In the genomic region with DNA sequence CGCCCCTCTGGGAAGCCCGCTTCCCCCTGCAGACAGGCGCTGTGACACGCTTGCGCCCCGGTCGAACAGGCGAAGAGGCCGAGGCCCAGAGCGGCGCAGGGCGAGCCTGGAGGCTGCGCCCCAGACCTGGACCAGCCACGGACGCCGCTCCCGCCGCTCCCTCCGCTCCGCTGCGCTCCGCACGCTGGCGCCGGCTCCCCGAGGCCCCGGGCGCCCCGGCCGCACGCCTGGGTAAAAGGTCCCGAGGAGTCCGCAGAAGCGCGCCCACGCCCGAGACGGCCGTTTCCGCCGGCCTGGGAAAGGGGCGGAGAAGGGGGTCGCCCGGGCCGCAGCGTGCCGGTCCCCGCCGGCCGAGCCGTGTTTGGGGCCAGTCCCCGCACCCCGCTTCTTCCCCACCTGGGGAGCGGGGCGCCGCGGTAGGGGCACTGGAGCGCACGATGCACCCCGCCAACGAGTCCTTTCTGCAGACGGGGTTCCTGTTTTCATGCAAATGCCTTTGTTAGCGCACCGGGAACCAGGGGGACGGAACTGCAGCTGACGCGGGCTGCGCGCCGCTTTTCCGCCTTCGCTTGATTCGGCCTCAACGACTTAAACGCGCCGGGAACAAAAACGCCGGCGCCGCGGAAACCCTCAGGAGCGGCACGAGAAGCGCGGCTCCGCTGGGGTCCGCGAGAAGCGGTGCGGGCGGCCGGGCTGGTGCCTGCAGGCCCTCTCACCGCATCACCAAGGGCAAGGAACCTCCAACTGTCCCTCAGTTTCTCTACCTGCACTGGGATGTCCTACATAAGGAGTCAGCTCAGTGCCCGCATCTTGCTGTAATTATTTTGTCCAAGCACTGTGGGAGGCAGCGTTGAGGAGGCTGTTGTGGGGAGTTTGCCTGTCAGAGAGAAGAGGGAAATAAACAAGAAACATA, we compare ENCODE assay signal across 8 cellular contexts.
DNase-seq lines count a peak whose midpoint lies in the region; ATAC-seq and TF ChIP-seq lines count a peak whose summit lies in the region.

No MANE protein-coding gene starts in this region.

- H3K27ac Mint-ChIP-seq in progenitor cell of endocrine pancreas, result no peak overlapping the region

- 0 to 19% (median 1%) methylated on average over 4 to 96 of the region's 96 CpGs for WGBS in adrenal gland, 4 donors

- H3K27me3 ChIP-seq in adrenal gland (no peaks in the 10 kb centered on the region), right atrium auricular region (no peaks in the 10 kb centered on the region)

- peak overlapping the region in 4 of 5 donors; percentile 42 to 81 (median 69) for H3K27ac ChIP-seq in adrenal gland
- H3K27ac ChIP-seq in right atrium auricular region, result peak overlapping the region; percentile 66 to 69

- peak overlapping the region in 2 of 4 donors; percentile 6 to 71 for H3K4me3 ChIP-seq in adrenal gland
- peak overlapping the region; percentile 49 to 70 for H3K4me3 ChIP-seq in right atrium auricular region

- H3K4me1 ChIP-seq in adrenal gland (replicated peaks in 1 of 2) (peaks cover 11 to 22% of the 10 kb centered on the region in 2 donors), right atrium auricular region (peaks cover 0 to 30% of the 10 kb centered on the region in 2 donors)

- peak; percentile 27 for DNase-seq in activated T-cell treated with anti-CD3 and anti-CD28 coated beads for 48 hours (ENCODE audit: low read depth)
- no peak for DNase-seq in activated T-cell treated with anti-CD3 and anti-CD28 coated beads for 4 hours
- peak; percentile 16 to 25 for DNase-seq in NCI-H1930 (lab: John Stamatoyannopoulos, UW)
- DNase-seq in adrenal gland, result peak; percentile 57 to 84 (median 71)
- peak; percentile 71 for DNase-seq in right atrium auricular region (ENCODE audit: low spot score)
- peak; percentile 37 for DNase-seq in progenitor cell of endocrine pancreas (ENCODE audit: low spot score, unreplicated experiment)
- no peak for DNase-seq in COR-L47 (lab: John Stamatoyannopoulos, UW)

- TF ChIP-seq CTCF in adrenal gland (IDR thresholded peaks at IDR 0.05) (no peak), right atrium auricular region (IDR thresholded peaks at IDR 0.05) (no peak), progenitor cell of endocrine pancreas (IDR thresholded peaks at IDR 0.05; ENCODE audit: unreplicated experiment) (no peak)

- H3K27me3 Mint-ChIP-seq in progenitor cell of endocrine pancreas, result peaks cover 64% of the 10 kb centered on the region

- no peaks in the 10 kb centered on the region for H3K36me3 Mint-ChIP-seq in progenitor cell of endocrine pancreas (ENCODE audit: insufficient read depth)

- no peaks in the 10 kb centered on the region for H3K9me3 Mint-ChIP-seq in progenitor cell of endocrine pancreas (ENCODE audit: low read depth)

- peak in 1 of 2 donors; percentile 58 for TF ChIP-seq POLR2A in adrenal gland (IDR thresholded peaks at IDR 0.05)

- H3K4me3 Mint-ChIP-seq in progenitor cell of endocrine pancreas (ENCODE audit: low read depth), result peak overlapping the region; percentile 81

- H3K9me3 ChIP-seq in adrenal gland (replicated peaks in 1 of 3) (no peaks in the 10 kb centered on the region), right atrium auricular region (no peaks in the 10 kb centered on the region)

- intact Hi-C loops in adrenal gland (cut with DNase I), result loop anchor here (5.0 to 10.0 kb wide), 3 partner anchors 84 to 141 kb away; no protein-coding TSS in a partner anchor

- H3K4me1 Mint-ChIP-seq in progenitor cell of endocrine pancreas (ENCODE audit: low read depth), result peaks cover 12% of the 10 kb centered on the region

- no peak for ATAC-seq in GM21390 (IDR thresholded peaks at IDR 0.05; ENCODE audit: unreplicated experiment)

- H3K36me3 ChIP-seq in adrenal gland (replicated peaks in 1 of 2) (no peaks in the 10 kb centered on the region), right atrium auricular region (no peaks in the 10 kb centered on the region)

Comparison
In these comparisons a context has a peak if more than half of its experiments do, and no peak if none do; other contexts are left out.
1. DNase-seq: peak in activated T-cell treated with anti-CD3 and anti-CD28 coated beads for 48 hours (single experiment), NCI-H1930 (2 of 2), adrenal gland (7 of 7), right atrium auricular region (single experiment) and progenitor cell of endocrine pancreas (single experiment); none in activated T-cell treated with anti-CD3 and anti-CD28 coated beads for 4 hours (single experiment) and COR-L47 (single experiment).